ENCODE assay signal across 1 cellular context in the genomic region with DNA sequence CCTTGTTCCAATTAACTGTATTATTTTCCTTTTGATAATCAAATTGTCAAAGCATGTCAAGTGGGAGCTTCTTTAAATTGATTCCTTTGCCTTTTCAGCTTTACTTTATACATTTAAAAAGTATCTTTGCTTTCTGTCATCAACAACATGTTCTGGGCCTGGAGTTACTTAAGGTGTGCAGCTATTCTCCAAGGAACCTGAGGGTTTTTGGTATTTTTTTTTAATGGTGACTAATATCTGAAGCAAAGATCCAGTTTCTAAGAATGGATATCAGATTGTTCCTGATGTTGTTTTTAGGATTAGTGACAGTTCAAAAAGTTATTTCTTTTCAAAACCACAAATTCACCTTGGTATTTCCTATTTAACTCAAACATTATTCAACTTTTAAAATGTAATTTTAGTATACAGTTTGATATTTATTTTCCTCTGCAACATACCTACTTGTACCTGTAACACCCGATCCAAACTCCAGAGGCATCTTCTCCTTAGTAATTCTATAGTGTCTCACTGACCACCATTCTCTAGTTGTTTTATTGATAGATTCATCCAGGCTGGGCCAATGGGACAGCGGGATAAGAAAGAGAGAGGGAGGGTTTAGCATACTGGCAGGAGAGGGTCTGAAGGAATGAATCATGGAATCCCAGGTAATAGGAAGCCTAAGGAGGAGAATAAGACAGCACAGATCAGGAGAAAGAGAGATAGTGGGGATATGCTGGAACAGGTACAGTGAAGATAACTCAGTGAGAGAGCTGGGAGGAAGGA.
A peak's percentile ranks its signal among the peaks of the same experiment; 100 is the strongest.
TF ChIP-seq lines count a peak whose summit lies in the region.

No MANE protein-coding gene starts in this region.

TF ChIP-seq in HepG2, 621 proteins besides CTCF, POLR2A, EP300 and RAD21 (continued from another document):
- TF ChIP-seq ZNF552 (CRISPR knock-in tag; IDR thresholded peaks at IDR 0.05; ENCODE audit: borderline replicate concordance) (0 out of 2 replicates have a peak, but pooled peaks have one; percentile 25), SUZ12 (IDR thresholded peaks at IDR 0.05; ENCODE audit: low read depth, low read length) (no peak), MIXL1 (CRISPR knock-in tag; IDR thresholded peaks at IDR 0.05) (no peak), NAIF1 (CRISPR knock-in tag; IDR thresholded peaks at IDR 0.05; ENCODE audit: borderline replicate concordance) (no peak), FOXP1 (IDR thresholded peaks at IDR 0.05) (0 out of 2 replicates have a peak, but pooled peaks have one; percentile 15), FOXP1 (CRISPR knock-in tag; IDR thresholded peaks at IDR 0.05) (no peak), FOXK2 (IDR thresholded peaks at IDR 0.05) (0 out of 2 replicates have a peak, but pooled peaks have one; percentile 52), NCOA1 (CRISPR knock-in tag; IDR thresholded peaks at IDR 0.05) (0 out of 2 replicates have a peak, but pooled peaks have one; percentile 39), ZNF136 (CRISPR knock-in tag; IDR thresholded peaks at IDR 0.05; ENCODE audit: low read depth) (no peak), FOXJ3 (CRISPR knock-in tag; IDR thresholded peaks at IDR 0.05; ENCODE audit: borderline replicate concordance) (no peak), SMAD1 (CRISPR knock-in tag; IDR thresholded peaks at IDR 0.05; ENCODE audit: borderline replicate concordance, low read depth) (no peak), ZKSCAN1 (IDR thresholded peaks at IDR 0.05; ENCODE audit: low read length) (peak; percentile 31; the same call in 1 of the 2 replicates), NR2F6 (IDR thresholded peaks at IDR 0.05) (0 out of 2 replicates have a peak, but pooled peaks have one; percentile 12), NR2F6 (CRISPR knock-in tag; IDR thresholded peaks at IDR 0.05) (no peak), ZNF772 (CRISPR knock-in tag; IDR thresholded peaks at IDR 0.05) (0 out of 2 replicates have a peak, but pooled peaks have one; percentile 11), KLF12 (CRISPR knock-in tag; IDR thresholded peaks at IDR 0.05; ENCODE audit: borderline replicate concordance) (0 out of 2 replicates have a peak, but pooled peaks have one; percentile 72), ATF7-NPFF (CRISPR knock-in tag; IDR thresholded peaks at IDR 0.05; ENCODE audit: low read depth) (peak; percentile 18; the same call in 1 of the 2 replicates), MXD4 (CRISPR knock-in tag; IDR thresholded peaks at IDR 0.05) (no peak), ZNF549 (CRISPR knock-in tag; IDR thresholded peaks at IDR 0.05) (peak; percentile 45)
- TF ChIP-seq, protein P1, sequence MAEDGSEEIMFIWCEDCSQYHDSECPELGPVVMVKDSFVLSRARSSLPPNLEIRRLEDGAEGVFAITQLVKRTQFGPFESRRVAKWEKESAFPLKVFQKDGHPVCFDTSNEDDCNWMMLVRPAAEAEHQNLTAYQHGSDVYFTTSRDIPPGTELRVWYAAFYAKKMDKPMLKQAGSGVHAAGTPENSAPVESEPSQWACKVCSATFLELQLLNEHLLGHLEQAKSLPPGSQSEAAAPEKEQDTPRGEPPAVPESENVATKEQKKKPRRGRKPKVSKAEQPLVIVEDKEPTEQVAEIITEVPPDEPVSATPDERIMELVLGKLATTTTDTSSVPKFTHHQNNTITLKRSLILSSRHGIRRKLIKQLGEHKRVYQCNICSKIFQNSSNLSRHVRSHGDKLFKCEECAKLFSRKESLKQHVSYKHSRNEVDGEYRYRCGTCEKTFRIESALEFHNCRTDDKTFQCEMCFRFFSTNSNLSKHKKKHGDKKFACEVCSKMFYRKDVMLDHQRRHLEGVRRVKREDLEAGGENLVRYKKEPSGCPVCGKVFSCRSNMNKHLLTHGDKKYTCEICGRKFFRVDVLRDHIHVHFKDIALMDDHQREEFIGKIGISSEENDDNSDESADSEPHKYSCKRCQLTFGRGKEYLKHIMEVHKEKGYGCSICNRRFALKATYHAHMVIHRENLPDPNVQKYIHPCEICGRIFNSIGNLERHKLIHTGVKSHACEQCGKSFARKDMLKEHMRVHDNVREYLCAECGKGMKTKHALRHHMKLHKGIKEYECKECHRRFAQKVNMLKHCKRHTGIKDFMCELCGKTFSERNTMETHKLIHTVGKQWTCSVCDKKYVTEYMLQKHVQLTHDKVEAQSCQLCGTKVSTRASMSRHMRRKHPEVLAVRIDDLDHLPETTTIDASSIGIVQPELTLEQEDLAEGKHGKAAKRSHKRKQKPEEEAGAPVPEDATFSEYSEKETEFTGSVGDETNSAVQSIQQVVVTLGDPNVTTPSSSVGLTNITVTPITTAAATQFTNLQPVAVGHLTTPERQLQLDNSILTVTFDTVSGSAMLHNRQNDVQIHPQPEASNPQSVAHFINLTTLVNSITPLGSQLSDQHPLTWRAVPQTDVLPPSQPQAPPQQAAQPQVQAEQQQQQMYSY (CRISPR knock-in tag; IDR thresholded peaks at IDR 0.05): 0 out of 2 replicates have a peak, but pooled peaks have one; percentile 17
- TF ChIP-seq, protein P2, sequence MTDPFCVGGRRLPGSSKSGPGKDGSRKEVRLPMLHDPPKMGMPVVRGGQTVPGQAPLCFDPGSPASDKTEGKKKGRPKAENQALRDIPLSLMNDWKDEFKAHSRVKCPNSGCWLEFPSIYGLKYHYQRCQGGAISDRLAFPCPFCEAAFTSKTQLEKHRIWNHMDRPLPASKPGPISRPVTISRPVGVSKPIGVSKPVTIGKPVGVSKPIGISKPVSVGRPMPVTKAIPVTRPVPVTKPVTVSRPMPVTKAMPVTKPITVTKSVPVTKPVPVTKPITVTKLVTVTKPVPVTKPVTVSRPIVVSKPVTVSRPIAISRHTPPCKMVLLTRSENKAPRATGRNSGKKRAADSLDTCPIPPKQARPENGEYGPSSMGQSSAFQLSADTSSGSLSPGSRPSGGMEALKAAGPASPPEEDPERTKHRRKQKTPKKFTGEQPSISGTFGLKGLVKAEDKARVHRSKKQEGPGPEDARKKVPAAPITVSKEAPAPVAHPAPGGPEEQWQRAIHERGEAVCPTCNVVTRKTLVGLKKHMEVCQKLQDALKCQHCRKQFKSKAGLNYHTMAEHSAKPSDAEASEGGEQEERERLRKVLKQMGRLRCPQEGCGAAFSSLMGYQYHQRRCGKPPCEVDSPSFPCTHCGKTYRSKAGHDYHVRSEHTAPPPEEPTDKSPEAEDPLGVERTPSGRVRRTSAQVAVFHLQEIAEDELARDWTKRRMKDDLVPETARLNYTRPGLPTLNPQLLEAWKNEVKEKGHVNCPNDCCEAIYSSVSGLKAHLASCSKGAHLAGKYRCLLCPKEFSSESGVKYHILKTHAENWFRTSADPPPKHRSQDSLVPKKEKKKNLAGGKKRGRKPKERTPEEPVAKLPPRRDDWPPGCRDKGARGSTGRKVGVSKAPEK (CRISPR knock-in tag; IDR thresholded peaks at IDR 0.05; ENCODE audit: borderline replicate concordance): peak; percentile 76; the same call in 1 of the 2 replicates
- TF ChIP-seq, protein P3, sequence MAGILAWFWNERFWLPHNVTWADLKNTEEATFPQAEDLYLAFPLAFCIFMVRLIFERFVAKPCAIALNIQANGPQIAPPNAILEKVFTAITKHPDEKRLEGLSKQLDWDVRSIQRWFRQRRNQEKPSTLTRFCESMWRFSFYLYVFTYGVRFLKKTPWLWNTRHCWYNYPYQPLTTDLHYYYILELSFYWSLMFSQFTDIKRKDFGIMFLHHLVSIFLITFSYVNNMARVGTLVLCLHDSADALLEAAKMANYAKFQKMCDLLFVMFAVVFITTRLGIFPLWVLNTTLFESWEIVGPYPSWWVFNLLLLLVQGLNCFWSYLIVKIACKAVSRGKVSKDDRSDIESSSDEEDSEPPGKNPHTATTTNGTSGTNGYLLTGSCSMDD (CRISPR knock-in tag; IDR thresholded peaks at IDR 0.05): no peak
- TF ChIP-seq, protein P4, sequence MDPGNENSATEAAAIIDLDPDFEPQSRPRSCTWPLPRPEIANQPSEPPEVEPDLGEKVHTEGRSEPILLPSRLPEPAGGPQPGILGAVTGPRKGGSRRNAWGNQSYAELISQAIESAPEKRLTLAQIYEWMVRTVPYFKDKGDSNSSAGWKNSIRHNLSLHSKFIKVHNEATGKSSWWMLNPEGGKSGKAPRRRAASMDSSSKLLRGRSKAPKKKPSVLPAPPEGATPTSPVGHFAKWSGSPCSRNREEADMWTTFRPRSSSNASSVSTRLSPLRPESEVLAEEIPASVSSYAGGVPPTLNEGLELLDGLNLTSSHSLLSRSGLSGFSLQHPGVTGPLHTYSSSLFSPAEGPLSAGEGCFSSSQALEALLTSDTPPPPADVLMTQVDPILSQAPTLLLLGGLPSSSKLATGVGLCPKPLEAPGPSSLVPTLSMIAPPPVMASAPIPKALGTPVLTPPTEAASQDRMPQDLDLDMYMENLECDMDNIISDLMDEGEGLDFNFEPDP (CRISPR knock-in tag; conservative IDR thresholded peaks at IDR 0.05): 0 out of 2 replicates have a peak, but pooled peaks have one; percentile 67
- TF ChIP-seq, protein P5, sequence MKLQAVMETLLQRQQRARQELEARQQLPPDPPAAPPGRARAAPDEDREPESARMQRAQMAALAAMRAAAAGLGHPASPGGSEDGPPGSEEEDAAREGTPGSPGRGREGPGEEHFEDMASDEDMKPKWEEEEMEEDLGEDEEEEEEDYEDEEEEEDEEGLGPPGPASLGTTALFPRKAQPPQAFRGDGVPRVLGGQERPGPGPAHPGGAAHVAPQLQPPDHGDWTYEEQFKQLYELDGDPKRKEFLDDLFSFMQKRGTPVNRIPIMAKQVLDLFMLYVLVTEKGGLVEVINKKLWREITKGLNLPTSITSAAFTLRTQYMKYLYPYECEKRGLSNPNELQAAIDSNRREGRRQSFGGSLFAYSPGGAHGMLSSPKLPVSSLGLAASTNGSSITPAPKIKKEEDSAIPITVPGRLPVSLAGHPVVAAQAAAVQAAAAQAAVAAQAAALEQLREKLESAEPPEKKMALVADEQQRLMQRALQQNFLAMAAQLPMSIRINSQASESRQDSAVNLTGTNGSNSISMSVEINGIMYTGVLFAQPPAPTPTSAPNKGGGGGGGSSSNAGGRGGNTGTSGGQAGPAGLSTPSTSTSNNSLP (IDR thresholded peaks at IDR 0.05; ENCODE audit: low read depth, low read length): no peak
- TF ChIP-seq, protein P6, sequence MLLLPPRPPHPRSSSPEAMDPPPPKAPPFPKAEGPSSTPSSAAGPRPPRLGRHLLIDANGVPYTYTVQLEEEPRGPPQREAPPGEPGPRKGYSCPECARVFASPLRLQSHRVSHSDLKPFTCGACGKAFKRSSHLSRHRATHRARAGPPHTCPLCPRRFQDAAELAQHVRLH (CRISPR knock-in tag; IDR thresholded peaks at IDR 0.05; ENCODE audit: borderline replicate concordance, low read depth): no peak
- TF ChIP-seq, protein P7, sequence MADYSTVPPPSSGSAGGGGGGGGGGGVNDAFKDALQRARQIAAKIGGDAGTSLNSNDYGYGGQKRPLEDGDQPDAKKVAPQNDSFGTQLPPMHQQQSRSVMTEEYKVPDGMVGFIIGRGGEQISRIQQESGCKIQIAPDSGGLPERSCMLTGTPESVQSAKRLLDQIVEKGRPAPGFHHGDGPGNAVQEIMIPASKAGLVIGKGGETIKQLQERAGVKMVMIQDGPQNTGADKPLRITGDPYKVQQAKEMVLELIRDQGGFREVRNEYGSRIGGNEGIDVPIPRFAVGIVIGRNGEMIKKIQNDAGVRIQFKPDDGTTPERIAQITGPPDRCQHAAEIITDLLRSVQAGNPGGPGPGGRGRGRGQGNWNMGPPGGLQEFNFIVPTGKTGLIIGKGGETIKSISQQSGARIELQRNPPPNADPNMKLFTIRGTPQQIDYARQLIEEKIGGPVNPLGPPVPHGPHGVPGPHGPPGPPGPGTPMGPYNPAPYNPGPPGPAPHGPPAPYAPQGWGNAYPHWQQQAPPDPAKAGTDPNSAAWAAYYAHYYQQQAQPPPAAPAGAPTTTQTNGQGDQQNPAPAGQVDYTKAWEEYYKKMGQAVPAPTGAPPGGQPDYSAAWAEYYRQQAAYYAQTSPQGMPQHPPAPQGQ (CRISPR knock-in tag; IDR thresholded peaks at IDR 0.05; ENCODE audit: borderline replicate concordance): no peak
- TF ChIP-seq, protein P8, sequence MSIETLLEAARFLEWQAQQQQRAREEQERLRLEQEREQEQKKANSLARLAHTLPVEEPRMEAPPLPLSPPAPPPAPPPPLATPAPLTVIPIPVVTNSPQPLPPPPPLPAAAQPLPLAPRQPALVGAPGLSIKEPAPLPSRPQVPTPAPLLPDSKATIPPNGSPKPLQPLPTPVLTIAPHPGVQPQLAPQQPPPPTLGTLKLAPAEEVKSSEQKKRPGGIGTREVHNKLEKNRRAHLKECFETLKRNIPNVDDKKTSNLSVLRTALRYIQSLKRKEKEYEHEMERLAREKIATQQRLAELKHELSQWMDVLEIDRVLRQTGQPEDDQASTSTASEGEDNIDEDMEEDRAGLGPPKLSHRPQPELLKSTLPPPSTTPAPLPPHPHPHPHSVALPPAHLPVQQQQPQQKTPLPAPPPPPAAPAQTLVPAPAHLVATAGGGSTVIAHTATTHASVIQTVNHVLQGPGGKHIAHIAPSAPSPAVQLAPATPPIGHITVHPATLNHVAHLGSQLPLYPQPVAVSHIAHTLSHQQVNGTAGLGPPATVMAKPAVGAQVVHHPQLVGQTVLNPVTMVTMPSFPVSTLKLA (IDR thresholded peaks at IDR 0.05): peak; percentile 34; the same call in 1 of the 2 replicates
